In the genomic region with DNA sequence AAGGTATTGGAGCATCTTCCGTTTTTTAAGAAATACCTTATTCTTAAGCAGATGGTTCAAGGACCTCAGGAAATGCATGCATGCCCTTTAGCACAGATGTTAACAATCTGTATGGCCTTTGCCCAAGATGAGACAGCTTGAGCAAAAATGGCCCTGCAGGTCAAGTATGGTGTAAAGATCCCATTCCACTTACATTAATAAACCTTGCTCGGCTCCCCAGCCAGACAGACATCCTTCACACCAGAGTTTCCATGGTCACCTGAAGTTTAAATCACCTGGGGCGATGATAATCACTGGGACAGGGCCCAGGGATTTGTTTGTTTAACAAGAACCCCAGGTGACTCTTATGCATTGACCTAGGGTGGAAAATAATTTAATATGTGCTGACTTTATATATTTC, we compare ENCODE assay signal across 26 cellular contexts.
"Had no signal": no experiment of that assay in that cellular context is flagged by ENCODE, and none has a peak within 500 bp of the region (broad histone marks: within the 10 kb centered on the region; RNA-seq: fewer than 3 reads in every experiment).

No MANE protein-coding gene starts in this region.

- DNase-seq: activated B cell treated with CpG ODN at 0.5 μM for 24 hours; activated CD4-positive, alpha-beta T cell treated with anti-CD3 and anti-CD28 coated beads for 4 hours; activated CD4-positive, alpha-beta T cell treated with anti-CD3 and anti-CD28 coated beads, Interleukin-2, amount 50 U/mL, for 48 hours; activated CD8-positive, alpha-beta memory T cell treated with anti-CD3 and anti-CD28 coated beads, Interleukin-2, amount 50 U/mL, for 48 hours; activated naive CD4-positive, alpha-beta T cell; activated T-cell treated with anti-CD3 and anti-CD28 coated beads, Interleukin-2, amount 50 U/mL, for 4 hours; adrenal gland; effector memory CD4-positive, alpha-beta T cell; gastrocnemius medialis; head of caudate nucleus; hypothalamus; islet precursor cell; left cardiac atrium; retina; spleen; stimulated activated CD4-positive, alpha-beta T cell treated with anti-CD3 and anti-CD28 coated beads, Interleukin-4, amount 100 ng/mL, for 1 hour; stimulated activated naive CD4-positive, alpha-beta T cell; testis; upper lobe of left lung had no signal

- H3K4me1 ChIP-seq: adrenal gland, ascending aorta, gastrocnemius medialis, spleen, testis, upper lobe of left lung had no signal

- H3K27me3 Mint-ChIP-seq: activated naive CD8-positive, alpha-beta T cell; progenitor cell of endocrine pancreas had no signal

- FAIRE-seq: colon had no signal

- H3K4me1 Mint-ChIP-seq: activated B cell treated with CpG ODN at 0.5 μM for 24 hours; central memory CD8-positive, alpha-beta T cell had no signal

- H3K9me3 Mint-ChIP-seq: activated B cell treated with CpG ODN at 0.5 μM for 24 hours; activated T-cell treated with anti-CD3 and anti-CD28 coated beads, Interleukin-2, amount 50 U/mL, for 4 hours; activated T-helper 2 cell treated with anti-CD3 and anti-CD28 coated beads, Interferon-gamma antibody, Interleukin-2, Interleukin-4, amounts not matched to agents 10 μg/mL and 5 μg/mL and 100 μg/mL, durations not matched to agents 14 hours and 24 hours and 36 hours; central memory CD8-positive, alpha-beta T cell had no signal

- H3K4me3 Mint-ChIP-seq: activated B cell treated with CpG ODN at 0.5 μM for 24 hours; activated naive CD8-positive, alpha-beta T cell; activated T-cell treated with anti-CD3 and anti-CD28 coated beads, Interleukin-2, amount 50 U/mL, for 4 hours; central memory CD8-positive, alpha-beta T cell; natural killer cell treated with Interleukin-12 subunit alpha and Interleukin-12 subunit beta and Interleukin-15 and Interleukin-18, amount 100 ng/mL, for 72 hours had no signal

- H3K27ac Mint-ChIP-seq: activated B cell treated with CpG ODN at 0.5 μM for 24 hours; activated naive CD8-positive, alpha-beta T cell; activated T-helper 2 cell treated with anti-CD3 and anti-CD28 coated beads, Interferon-gamma antibody, Interleukin-2, Interleukin-4, amounts not matched to agents 10 μg/mL and 5 μg/mL and 100 μg/mL, durations not matched to agents 14 hours and 24 hours and 36 hours; natural killer cell treated with Interleukin-12 subunit alpha and Interleukin-12 subunit beta and Interleukin-15 and Interleukin-18, amount 100 ng/mL, for 72 hours; progenitor cell of endocrine pancreas had no signal

- H3K9me3 ChIP-seq: adrenal gland, ascending aorta, gastrocnemius medialis, spleen, testis, upper lobe of left lung had no signal

- H3K27ac ChIP-seq: adrenal gland, ascending aorta, gastrocnemius medialis, spleen, testis, upper lobe of left lung had no signal

- H3K4me3 ChIP-seq: adrenal gland, ascending aorta, gastrocnemius medialis, spleen, testis, upper lobe of left lung had no signal

- H3K36me3 Mint-ChIP-seq: activated naive CD8-positive, alpha-beta T cell; natural killer cell treated with Interleukin-12 subunit alpha and Interleukin-12 subunit beta and Interleukin-15 and Interleukin-18, amount 100 ng/mL, for 72 hours had no signal

- H3K36me3 ChIP-seq: adrenal gland, ascending aorta, gastrocnemius medialis, spleen, upper lobe of left lung had no signal

- H3K27me3 ChIP-seq: adrenal gland, ascending aorta, gastrocnemius medialis, spleen, testis, upper lobe of left lung had no signal
